Comparison of ENCODE assay signal across 11 cellular contexts in the genomic region with DNA sequence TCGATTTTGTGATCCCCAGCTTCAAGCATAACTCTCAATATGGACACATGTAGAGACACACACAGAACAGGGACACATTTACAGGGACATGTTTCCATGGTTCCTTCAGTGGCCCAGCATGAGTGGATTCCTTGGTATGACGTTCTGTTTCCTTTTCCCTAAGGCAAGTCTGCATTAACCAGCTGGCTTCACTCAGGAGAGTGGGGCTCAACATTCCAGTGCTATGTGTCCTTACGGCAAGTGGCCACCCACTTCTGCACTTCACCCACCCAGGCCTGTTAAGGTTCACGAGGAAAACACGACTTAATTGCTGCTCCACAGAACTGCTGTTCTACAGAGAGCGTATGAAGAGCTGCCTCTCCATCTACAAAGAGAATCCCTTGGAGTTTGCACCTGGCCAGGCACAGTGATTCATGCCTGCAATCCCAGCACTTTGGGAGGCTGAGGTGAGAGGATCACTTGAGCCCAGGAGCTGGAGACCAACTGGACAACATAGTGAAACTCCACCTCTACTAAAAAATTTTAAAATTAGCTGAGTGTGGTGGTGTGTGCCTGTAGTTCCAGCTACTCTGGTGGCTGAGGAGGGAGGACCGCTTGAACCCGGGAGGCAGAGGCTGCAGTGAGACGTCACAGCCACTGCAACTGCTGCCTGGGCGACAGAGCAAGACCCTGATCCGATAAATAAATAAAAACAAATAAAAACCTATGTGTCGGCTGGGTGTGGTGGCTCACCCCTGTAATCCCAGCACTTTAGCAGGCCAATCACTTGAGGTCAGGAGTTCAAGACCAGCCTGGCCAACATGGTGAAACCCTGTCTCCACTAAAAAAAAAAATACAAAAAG. TPM values are rescaled to one million over a fixed set of nuclear protein-coding genes. Genes with fewer than 3 reads are reported as not detected.
A peak's percentile ranks its signal among the peaks of the same experiment; 100 is the strongest.
DNase-seq lines count a peak whose midpoint lies in the region; ATAC-seq, FAIRE-seq and TF ChIP-seq lines count a peak whose summit lies in the region.
"Had no signal": no experiment of that assay in that cellular context is flagged by ENCODE, and none has a peak within 500 bp of the region (broad histone marks: within the 10 kb centered on the region; RNA-seq: fewer than 3 reads in every experiment).

No MANE protein-coding gene starts in this region.

- dilution Hi-C loops in keratinocyte (cut with MboI; ENCODE audit: extremely low pct_ligation_motif_present, low sequenced_read_pairs), result no loop called here

- H3K4me2 ChIP-seq in keratinocyte (ENCODE audit: control insufficient read depth, extremely low read depth, insufficient read depth, low read depth, low read length), result no peak overlapping the region

- H3K9me3 ChIP-seq in keratinocyte (ENCODE audit: control insufficient read depth, low read depth, low read length), result no peaks in the 10 kb centered on the region
- H3K9me3 ChIP-seq: colonic mucosa had no signal

- peak overlapping the region; percentile 20; the same call in 1 of the 2 replicates for H3K27ac ChIP-seq in 22Rv1
- H3K27ac ChIP-seq in keratinocyte (ENCODE audit: control insufficient read depth, insufficient read depth, low read length), result peak overlapping the region; percentile 78
- H3K27ac ChIP-seq: colonic mucosa had no signal

- peaks cover 69% of the 10 kb centered on the region for H3K4me1 ChIP-seq in keratinocyte (ENCODE audit: control insufficient read depth, extremely low read depth, insufficient read depth, low read length)

- peaks cover 88% of the 10 kb centered on the region for H3K79me2 ChIP-seq in keratinocyte (ENCODE audit: control insufficient read depth, insufficient read depth, low read length)

- no peak overlapping the region for H2AFZ ChIP-seq in keratinocyte (ENCODE audit: control insufficient read depth, low read length)

- H3K27me3 ChIP-seq in keratinocyte (ENCODE audit: control insufficient read depth, extremely low read depth, insufficient read depth, low read length), result no peaks in the 10 kb centered on the region
- H3K27me3 ChIP-seq: colonic mucosa had no signal

- H3K9ac ChIP-seq in keratinocyte (ENCODE audit: control insufficient read depth, extremely low read depth, insufficient read depth, low read length), result no peak overlapping the region

- no peaks in the 10 kb centered on the region for H3K27me3 Mint-ChIP-seq in activated naive CD8-positive, alpha-beta T cell treated with anti-CD3 and anti-CD28 coated beads, Interleukin-2, amount 50 U/mL, for 24 hours

- no peak overlapping the region for H3K4me3 Mint-ChIP-seq in activated naive CD8-positive, alpha-beta T cell treated with anti-CD3 and anti-CD28 coated beads, Interleukin-2, amount 50 U/mL, for 24 hours

- H3K27ac Mint-ChIP-seq in activated naive CD8-positive, alpha-beta T cell treated with anti-CD3 and anti-CD28 coated beads, Interleukin-2, amount 50 U/mL, for 24 hours, result peak overlapping the region; percentile 98

- H3K36me3 Mint-ChIP-seq in activated naive CD8-positive, alpha-beta T cell treated with anti-CD3 and anti-CD28 coated beads, Interleukin-2, amount 50 U/mL, for 24 hours (ENCODE audit: low read depth), result peaks cover 19% of the 10 kb centered on the region

- FAIRE-seq in keratinocyte (lab: Jason Lieb, UNC), result peak; percentile 59

- peak; percentile 50 for DNase-seq in GM03348 (ENCODE audit: low spot score)
- DNase-seq in activated naive CD8-positive, alpha-beta T cell treated with anti-CD3 and anti-CD28 coated beads, Interleukin-2, amount 50 U/mL, for 24 hours, result no peak
- no peak for DNase-seq in keratinocyte (ENCODE audit: low read depth, low spot score)
- no peak for DNase-seq in retina
- DNase-seq: colonic mucosa, NCI-H2171 had no signal

- no peak for ATAC-seq in activated naive CD8-positive, alpha-beta T cell treated with anti-CD3 and anti-CD28 coated beads, Interleukin-2, amount 50 U/mL, for 24 hours
- no peak for ATAC-seq in GM21423 (IDR thresholded peaks at IDR 0.05; ENCODE audit: unreplicated experiment)
- ATAC-seq in HG03378 (IDR thresholded peaks at IDR 0.05; ENCODE audit: unreplicated experiment), result no peak
- ATAC-seq in GM18505 (IDR thresholded peaks at IDR 0.05; ENCODE audit: unreplicated experiment), result no peak

- H4K20me1 ChIP-seq in keratinocyte (ENCODE audit: control insufficient read depth, extremely low read depth, insufficient read depth, low read length), result peaks cover 54% of the 10 kb centered on the region

- TF ChIP-seq CTCF in 22Rv1 (IDR thresholded peaks at IDR 0.05), result no peak
- no peak for TF ChIP-seq CTCF in keratinocyte (optimal IDR thresholded peaks at IDR 0.05 in 1 of 3, IDR thresholded peaks at IDR 0.05 in 1 of 3, conservative IDR thresholded peaks at IDR 0.05 in 1 of 3; ENCODE audit: extremely low read depth in 1 of 3, insufficient read depth in 2 of 3, low read length in 3 of 3)

- peaks cover 99% of the 10 kb centered on the region for H3K4me1 Mint-ChIP-seq in activated naive CD8-positive, alpha-beta T cell treated with anti-CD3 and anti-CD28 coated beads, Interleukin-2, amount 50 U/mL, for 24 hours

- H3K36me3 ChIP-seq in keratinocyte (ENCODE audit: control insufficient read depth in 2 of 2, extremely low read depth in 1 of 2, insufficient read depth in 2 of 2, low read length in 2 of 2), result peaks cover 4 to 11% of the 10 kb centered on the region in 2 experiments
- H3K36me3 ChIP-seq: colonic mucosa had no signal

- peaks cover 15% of the 10 kb centered on the region for H3K9me1 ChIP-seq in keratinocyte (ENCODE audit: control insufficient read depth, extremely low read depth, insufficient read depth, low read length)

- no peak for TF ChIP-seq POLR2A in GM18505 (IDR thresholded peaks at IDR 0.05; ENCODE audit: borderline replicate concordance, extremely low read depth, insufficient read depth, insufficient read length)

- H3K9me3 Mint-ChIP-seq in activated naive CD8-positive, alpha-beta T cell treated with anti-CD3 and anti-CD28 coated beads, Interleukin-2, amount 50 U/mL, for 24 hours, result no peaks in the 10 kb centered on the region

- no peak overlapping the region for H3K4me3 ChIP-seq in keratinocyte (ENCODE audit: control insufficient read depth in 2 of 3, extremely low read depth in 1 of 3, insufficient read depth in 2 of 3, low read depth in 1 of 3, low read length in 3 of 3)
- H3K4me3 ChIP-seq: colonic mucosa, lung had no signal

RNA-seq across cellular contexts. Expression of gene BRD4, which starts 32.5 kb away (rescaled TPM):
- 3.7 to 9.2 TPM (median 5.5 TPM) in 3 replicates for polyA plus RNA-seq in keratinocyte
- 95.1 TPM for polyA plus RNA-seq in keratinocyte (2011; ENCODE audit: low read depth)
- polyA plus RNA-seq in keratinocyte (2011; cell fraction: cytosol; rRNA removed), result 6.2 and 7.8 TPM in 2 replicates
- polyA plus RNA-seq in keratinocyte (2011; cell fraction: nucleus; rRNA removed), result 22.6 and 30.8 TPM in 2 replicates
- polyA plus RNA-seq in keratinocyte (2012; ENCODE audit: low replicate concordance), result 39.3 and 52.1 TPM in 2 replicates
- polyA minus RNA-seq in keratinocyte, result 14.3 to 144 TPM (median 21.9 TPM) in 3 replicates
- polyA minus RNA-seq in keratinocyte (2011; cell fraction: cytosol; rRNA and poly(A)+ RNA removed), result 15.0 TPM
- 27.1 and 33.9 TPM in 2 replicates for polyA minus RNA-seq in keratinocyte (2011; cell fraction: nucleus; rRNA and poly(A)+ RNA removed)
